In genomic region chr15:43524254-43524847, GRCh38 we compare ENCODE assay signal across 16 cellular contexts.
"Had no signal": no experiment of that assay in that cellular context is flagged by ENCODE, and none has a peak within 500 bp of the region (broad histone marks: within the 10 kb centered on the region; RNA-seq: fewer than 3 reads in every experiment).

No MANE protein-coding gene starts in this region.

- H3K27ac ChIP-seq: body of pancreas, epithelial cell of prostate, gastroesophageal sphincter, upper lobe of left lung had no signal

- H3K4me3 Mint-ChIP-seq: activated CD8-positive, alpha-beta T cell treated with anti-CD3 and anti-CD28 coated beads for 36 hours; activated naive CD4-positive, alpha-beta T cell treated with anti-CD3 and anti-CD28 coated beads for 36 hours; activated T-helper 1 cell treated with anti-CD3 and anti-CD28 coated beads, Interleukin-12 subunit alpha, Interleukin-12 subunit beta, Interleukin-2, Interleukin-4 antibody, amounts not matched to agents 30 ng/mL and 10 ng/mL and 1 ng/mL, durations not matched to agents 14 hours and 24 hours and 36 hours; nephron had no signal

- H3K9me3 ChIP-seq: body of pancreas, gastroesophageal sphincter, upper lobe of left lung had no signal

- H3K9me3 Mint-ChIP-seq: activated CD8-positive, alpha-beta T cell treated with anti-CD3 and anti-CD28 coated beads for 36 hours; activated naive CD4-positive, alpha-beta T cell treated with anti-CD3 and anti-CD28 coated beads for 36 hours; activated T-helper 1 cell treated with anti-CD3 and anti-CD28 coated beads, Interleukin-12 subunit alpha, Interleukin-12 subunit beta, Interleukin-2, Interleukin-4 antibody, amounts not matched to agents 30 ng/mL and 10 ng/mL and 1 ng/mL, durations not matched to agents 14 hours and 24 hours and 36 hours had no signal

- DNase-seq: activated CD8-positive, alpha-beta memory T cell treated with anti-CD3 and anti-CD28 coated beads, Interleukin-2, amount 50 U/mL, for 4 hours; activated CD8-positive, alpha-beta T cell treated with anti-CD3 and anti-CD28 coated beads for 36 hours; body of pancreas; central memory CD4-positive, alpha-beta T cell; effector memory CD4-positive, alpha-beta T cell; left ventricle myocardium superior; mesenchymal stem cell; stimulated activated CD4-positive, alpha-beta T cell treated with anti-CD3 and anti-CD28 coated beads, Interleukin-12 subunit alpha, Interleukin-12 subunit beta, amount 100 ng/mL, for 4 hours; stimulated activated naive CD4-positive, alpha-beta T cell treated with Interleukin-2 at 50 U/mL for 16 hours; T-helper 9 cell; upper lobe of left lung had no signal

- H3K4me3 ChIP-seq: body of pancreas, gastroesophageal sphincter, upper lobe of left lung had no signal

- H3K4me1 ChIP-seq: body of pancreas, upper lobe of left lung had no signal

- ATAC-seq: body of pancreas, gastroesophageal sphincter, left ventricle myocardium superior had no signal

- H3K27me3 ChIP-seq: body of pancreas, gastroesophageal sphincter, upper lobe of left lung had no signal

- H3K27ac Mint-ChIP-seq: activated CD8-positive, alpha-beta T cell treated with anti-CD3 and anti-CD28 coated beads for 36 hours; activated naive CD4-positive, alpha-beta T cell treated with anti-CD3 and anti-CD28 coated beads for 36 hours; activated T-helper 1 cell treated with anti-CD3 and anti-CD28 coated beads, Interleukin-12 subunit alpha, Interleukin-12 subunit beta, Interleukin-2, Interleukin-4 antibody, amounts not matched to agents 30 ng/mL and 10 ng/mL and 1 ng/mL, durations not matched to agents 14 hours and 24 hours and 36 hours; nephron had no signal
